In the genomic region with DNA sequence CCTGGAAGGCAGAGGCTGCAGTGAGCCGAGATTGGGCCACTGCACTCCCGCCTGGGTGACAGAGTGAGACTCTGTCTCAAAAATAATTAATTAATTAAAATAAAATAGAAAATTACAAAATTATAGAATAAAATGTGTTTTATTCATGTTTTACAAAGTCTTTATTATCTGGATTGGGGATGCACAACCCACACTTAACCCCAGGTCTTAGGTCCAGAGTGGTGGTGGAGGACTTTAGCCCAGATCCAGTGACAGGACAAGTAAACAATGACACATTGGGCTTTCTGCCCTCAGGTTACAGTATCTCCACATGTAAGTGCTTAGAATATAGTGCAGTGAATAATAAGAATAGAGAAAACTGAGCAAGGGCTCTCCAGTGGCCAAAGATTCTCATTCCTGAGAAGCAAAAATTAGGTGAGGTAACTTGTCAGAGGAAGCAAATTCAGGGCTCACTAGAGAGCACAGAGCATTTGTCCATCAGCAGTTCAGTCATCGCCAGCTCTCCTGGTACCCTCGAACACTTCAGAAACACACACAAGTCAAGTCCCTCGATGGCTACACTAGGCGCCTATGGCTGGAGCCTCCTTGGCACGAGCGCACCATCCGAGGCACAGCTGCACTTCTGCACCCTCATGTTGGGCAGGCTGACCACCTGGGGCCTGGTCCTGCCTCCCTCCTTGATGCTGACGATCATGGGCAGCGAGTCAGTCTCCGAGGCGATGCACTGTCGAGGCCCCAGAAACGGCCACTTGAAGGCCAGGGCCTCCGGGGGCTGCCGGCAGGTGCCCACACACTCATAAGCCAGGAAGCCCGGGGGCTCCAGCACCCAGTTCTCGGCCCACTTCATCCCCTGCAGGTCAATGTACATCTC, we compare ENCODE assay signal across 1 cellular context.
TF ChIP-seq lines count a peak whose summit lies in the region.

No MANE protein-coding gene starts in this region.

TF ChIP-seq in WTC11, 78 proteins besides CTCF, POLR2A, EP300 and RAD21:
- no peak for TF ChIP-seq JAZF1 (CRISPR knock-in tag; IDR thresholded peaks at IDR 0.05)
- TF ChIP-seq, protein P1, sequence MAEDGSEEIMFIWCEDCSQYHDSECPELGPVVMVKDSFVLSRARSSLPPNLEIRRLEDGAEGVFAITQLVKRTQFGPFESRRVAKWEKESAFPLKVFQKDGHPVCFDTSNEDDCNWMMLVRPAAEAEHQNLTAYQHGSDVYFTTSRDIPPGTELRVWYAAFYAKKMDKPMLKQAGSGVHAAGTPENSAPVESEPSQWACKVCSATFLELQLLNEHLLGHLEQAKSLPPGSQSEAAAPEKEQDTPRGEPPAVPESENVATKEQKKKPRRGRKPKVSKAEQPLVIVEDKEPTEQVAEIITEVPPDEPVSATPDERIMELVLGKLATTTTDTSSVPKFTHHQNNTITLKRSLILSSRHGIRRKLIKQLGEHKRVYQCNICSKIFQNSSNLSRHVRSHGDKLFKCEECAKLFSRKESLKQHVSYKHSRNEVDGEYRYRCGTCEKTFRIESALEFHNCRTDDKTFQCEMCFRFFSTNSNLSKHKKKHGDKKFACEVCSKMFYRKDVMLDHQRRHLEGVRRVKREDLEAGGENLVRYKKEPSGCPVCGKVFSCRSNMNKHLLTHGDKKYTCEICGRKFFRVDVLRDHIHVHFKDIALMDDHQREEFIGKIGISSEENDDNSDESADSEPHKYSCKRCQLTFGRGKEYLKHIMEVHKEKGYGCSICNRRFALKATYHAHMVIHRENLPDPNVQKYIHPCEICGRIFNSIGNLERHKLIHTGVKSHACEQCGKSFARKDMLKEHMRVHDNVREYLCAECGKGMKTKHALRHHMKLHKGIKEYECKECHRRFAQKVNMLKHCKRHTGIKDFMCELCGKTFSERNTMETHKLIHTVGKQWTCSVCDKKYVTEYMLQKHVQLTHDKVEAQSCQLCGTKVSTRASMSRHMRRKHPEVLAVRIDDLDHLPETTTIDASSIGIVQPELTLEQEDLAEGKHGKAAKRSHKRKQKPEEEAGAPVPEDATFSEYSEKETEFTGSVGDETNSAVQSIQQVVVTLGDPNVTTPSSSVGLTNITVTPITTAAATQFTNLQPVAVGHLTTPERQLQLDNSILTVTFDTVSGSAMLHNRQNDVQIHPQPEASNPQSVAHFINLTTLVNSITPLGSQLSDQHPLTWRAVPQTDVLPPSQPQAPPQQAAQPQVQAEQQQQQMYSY (CRISPR knock-in tag; IDR thresholded peaks at IDR 0.05), result no peak
- no peak for TF ChIP-seq MYBL2 (CRISPR knock-in tag; IDR thresholded peaks at IDR 0.05)
- TF ChIP-seq SMAD3 (CRISPR knock-in tag; IDR thresholded peaks at IDR 0.05; ENCODE audit: borderline replicate concordance), result no peak
- TF ChIP-seq, protein P2, sequence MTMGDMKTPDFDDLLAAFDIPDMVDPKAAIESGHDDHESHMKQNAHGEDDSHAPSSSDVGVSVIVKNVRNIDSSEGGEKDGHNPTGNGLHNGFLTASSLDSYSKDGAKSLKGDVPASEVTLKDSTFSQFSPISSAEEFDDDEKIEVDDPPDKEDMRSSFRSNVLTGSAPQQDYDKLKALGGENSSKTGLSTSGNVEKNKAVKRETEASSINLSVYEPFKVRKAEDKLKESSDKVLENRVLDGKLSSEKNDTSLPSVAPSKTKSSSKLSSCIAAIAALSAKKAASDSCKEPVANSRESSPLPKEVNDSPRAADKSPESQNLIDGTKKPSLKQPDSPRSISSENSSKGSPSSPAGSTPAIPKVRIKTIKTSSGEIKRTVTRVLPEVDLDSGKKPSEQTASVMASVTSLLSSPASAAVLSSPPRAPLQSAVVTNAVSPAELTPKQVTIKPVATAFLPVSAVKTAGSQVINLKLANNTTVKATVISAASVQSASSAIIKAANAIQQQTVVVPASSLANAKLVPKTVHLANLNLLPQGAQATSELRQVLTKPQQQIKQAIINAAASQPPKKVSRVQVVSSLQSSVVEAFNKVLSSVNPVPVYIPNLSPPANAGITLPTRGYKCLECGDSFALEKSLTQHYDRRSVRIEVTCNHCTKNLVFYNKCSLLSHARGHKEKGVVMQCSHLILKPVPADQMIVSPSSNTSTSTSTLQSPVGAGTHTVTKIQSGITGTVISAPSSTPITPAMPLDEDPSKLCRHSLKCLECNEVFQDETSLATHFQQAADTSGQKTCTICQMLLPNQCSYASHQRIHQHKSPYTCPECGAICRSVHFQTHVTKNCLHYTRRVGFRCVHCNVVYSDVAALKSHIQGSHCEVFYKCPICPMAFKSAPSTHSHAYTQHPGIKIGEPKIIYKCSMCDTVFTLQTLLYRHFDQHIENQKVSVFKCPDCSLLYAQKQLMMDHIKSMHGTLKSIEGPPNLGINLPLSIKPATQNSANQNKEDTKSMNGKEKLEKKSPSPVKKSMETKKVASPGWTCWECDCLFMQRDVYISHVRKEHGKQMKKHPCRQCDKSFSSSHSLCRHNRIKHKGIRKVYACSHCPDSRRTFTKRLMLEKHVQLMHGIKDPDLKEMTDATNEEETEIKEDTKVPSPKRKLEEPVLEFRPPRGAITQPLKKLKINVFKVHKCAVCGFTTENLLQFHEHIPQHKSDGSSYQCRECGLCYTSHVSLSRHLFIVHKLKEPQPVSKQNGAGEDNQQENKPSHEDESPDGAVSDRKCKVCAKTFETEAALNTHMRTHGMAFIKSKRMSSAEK (CRISPR knock-in tag; IDR thresholded peaks at IDR 0.05; ENCODE audit: borderline replicate concordance), result no peak
- peak; percentile 59; the same call in 1 of the 2 replicates for TF ChIP-seq HMGA2 (CRISPR knock-in tag; IDR thresholded peaks at IDR 0.05)
